ENCODE assay signal across 2 cellular contexts in the genomic region with DNA sequence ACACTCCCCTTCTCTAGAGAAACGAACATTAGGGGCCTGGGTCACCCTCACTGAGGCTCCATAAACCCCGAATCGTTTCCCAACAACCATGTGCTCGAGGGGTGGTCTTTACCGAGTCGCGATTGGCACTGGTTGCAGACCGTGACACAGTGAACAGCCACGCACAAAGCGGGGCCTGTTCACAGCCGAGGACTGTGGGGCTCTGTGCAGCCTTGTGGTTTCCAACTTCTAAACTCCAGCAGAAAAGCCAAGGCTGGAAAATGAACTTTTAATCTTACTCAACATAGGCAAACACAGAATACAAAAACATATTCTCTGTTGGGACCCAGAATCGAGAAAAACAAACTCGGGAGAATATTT.
TF ChIP-seq lines count a peak whose summit lies in the region.

No MANE protein-coding gene starts in this region.

TF ChIP-seq in GM23338, 12 proteins besides CTCF, POLR2A, EP300 and RAD21 (continues in another document):
- no peak for TF ChIP-seq EZH2phosphoT487 (IDR thresholded peaks at IDR 0.05; ENCODE audit: unreplicated experiment)
- no peak for TF ChIP-seq NANOG (IDR thresholded peaks at IDR 0.05; ENCODE audit: borderline replicate concordance)
- no peak for TF ChIP-seq CREB1 (CRISPR knock-in tag; IDR thresholded peaks at IDR 0.05; ENCODE audit: low read depth)
- TF ChIP-seq POLR2AphosphoS5 (IDR thresholded peaks at IDR 0.05; ENCODE audit: low read depth), result no peak
- no peak for TF ChIP-seq ZNF331 (CRISPR knock-in tag; IDR thresholded peaks at IDR 0.05; ENCODE audit: low read depth)
- no peak for TF ChIP-seq EZH2 (IDR thresholded peaks at IDR 0.05; ENCODE audit: low read depth, unreplicated experiment)
- TF ChIP-seq, protein P1, sequence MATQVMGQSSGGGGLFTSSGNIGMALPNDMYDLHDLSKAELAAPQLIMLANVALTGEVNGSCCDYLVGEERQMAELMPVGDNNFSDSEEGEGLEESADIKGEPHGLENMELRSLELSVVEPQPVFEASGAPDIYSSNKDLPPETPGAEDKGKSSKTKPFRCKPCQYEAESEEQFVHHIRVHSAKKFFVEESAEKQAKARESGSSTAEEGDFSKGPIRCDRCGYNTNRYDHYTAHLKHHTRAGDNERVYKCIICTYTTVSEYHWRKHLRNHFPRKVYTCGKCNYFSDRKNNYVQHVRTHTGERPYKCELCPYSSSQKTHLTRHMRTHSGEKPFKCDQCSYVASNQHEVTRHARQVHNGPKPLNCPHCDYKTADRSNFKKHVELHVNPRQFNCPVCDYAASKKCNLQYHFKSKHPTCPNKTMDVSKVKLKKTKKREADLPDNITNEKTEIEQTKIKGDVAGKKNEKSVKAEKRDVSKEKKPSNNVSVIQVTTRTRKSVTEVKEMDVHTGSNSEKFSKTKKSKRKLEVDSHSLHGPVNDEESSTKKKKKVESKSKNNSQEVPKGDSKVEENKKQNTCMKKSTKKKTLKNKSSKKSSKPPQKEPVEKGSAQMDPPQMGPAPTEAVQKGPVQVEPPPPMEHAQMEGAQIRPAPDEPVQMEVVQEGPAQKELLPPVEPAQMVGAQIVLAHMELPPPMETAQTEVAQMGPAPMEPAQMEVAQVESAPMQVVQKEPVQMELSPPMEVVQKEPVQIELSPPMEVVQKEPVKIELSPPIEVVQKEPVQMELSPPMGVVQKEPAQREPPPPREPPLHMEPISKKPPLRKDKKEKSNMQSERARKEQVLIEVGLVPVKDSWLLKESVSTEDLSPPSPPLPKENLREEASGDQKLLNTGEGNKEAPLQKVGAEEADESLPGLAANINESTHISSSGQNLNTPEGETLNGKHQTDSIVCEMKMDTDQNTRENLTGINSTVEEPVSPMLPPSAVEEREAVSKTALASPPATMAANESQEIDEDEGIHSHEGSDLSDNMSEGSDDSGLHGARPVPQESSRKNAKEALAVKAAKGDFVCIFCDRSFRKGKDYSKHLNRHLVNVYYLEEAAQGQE (IDR thresholded peaks at IDR 0.05; ENCODE audit: unreplicated experiment), result no peak
- TF ChIP-seq, protein P2, sequence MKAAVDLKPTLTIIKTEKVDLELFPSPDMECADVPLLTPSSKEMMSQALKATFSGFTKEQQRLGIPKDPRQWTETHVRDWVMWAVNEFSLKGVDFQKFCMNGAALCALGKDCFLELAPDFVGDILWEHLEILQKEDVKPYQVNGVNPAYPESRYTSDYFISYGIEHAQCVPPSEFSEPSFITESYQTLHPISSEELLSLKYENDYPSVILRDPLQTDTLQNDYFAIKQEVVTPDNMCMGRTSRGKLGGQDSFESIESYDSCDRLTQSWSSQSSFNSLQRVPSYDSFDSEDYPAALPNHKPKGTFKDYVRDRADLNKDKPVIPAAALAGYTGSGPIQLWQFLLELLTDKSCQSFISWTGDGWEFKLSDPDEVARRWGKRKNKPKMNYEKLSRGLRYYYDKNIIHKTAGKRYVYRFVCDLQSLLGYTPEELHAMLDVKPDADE (IDR thresholded peaks at IDR 0.05), result no peak
- no peak for TF ChIP-seq STAT1 (IDR thresholded peaks at IDR 0.05; ENCODE audit: unreplicated experiment)
- TF ChIP-seq JUNB (IDR thresholded peaks at IDR 0.05; ENCODE audit: unreplicated experiment), result no peak
- no peak for TF ChIP-seq ZNF114 (CRISPR knock-in tag; IDR thresholded peaks at IDR 0.05)

TF ChIP-seq in H1, 55 proteins besides CTCF, POLR2A, EP300 and RAD21:
- TF ChIP-seq HDAC2 (IDR thresholded peaks at IDR 0.05; ENCODE audit: borderline replicate concordance in 1 of 2, low read depth in 2 of 2, low read length in 2 of 2), result no peak
- TF ChIP-seq POU5F1 (IDR thresholded peaks at IDR 0.05; ENCODE audit: low read depth, low read length), result no peak
- no peak for TF ChIP-seq KDM1A (IDR thresholded peaks at IDR 0.05; ENCODE audit: borderline replicate concordance, low read length)
- no peak for TF ChIP-seq NRF1 (IDR thresholded peaks at IDR 0.05; ENCODE audit: low read depth, low read length)
- TF ChIP-seq SRF (IDR thresholded peaks at IDR 0.05; ENCODE audit: low read depth, low read length), result no peak
- no peak for TF ChIP-seq POLR2AphosphoS5 (IDR thresholded peaks at IDR 0.05; ENCODE audit: low read depth, low read length)
- no peak for TF ChIP-seq KDM4A (IDR thresholded peaks at IDR 0.05; ENCODE audit: low read depth, low read length, severe bottlenecking)
- no peak for TF ChIP-seq NANOG (IDR thresholded peaks at IDR 0.05; ENCODE audit: insufficient read depth, low read depth, low read length, poor library complexity, severe bottlenecking)
- TF ChIP-seq, protein P3, sequence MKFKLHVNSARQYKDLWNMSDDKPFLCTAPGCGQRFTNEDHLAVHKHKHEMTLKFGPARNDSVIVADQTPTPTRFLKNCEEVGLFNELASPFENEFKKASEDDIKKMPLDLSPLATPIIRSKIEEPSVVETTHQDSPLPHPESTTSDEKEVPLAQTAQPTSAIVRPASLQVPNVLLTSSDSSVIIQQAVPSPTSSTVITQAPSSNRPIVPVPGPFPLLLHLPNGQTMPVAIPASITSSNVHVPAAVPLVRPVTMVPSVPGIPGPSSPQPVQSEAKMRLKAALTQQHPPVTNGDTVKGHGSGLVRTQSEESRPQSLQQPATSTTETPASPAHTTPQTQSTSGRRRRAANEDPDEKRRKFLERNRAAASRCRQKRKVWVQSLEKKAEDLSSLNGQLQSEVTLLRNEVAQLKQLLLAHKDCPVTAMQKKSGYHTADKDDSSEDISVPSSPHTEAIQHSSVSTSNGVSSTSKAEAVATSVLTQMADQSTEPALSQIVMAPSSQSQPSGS (IDR thresholded peaks at IDR 0.05; ENCODE audit: low read length), result no peak
- TF ChIP-seq RBBP5 (IDR thresholded peaks at IDR 0.05; ENCODE audit: borderline replicate concordance, low read depth, low read length), result no peak
- TF ChIP-seq SUZ12 (IDR thresholded peaks at IDR 0.05; ENCODE audit: low read length), result no peak
- no peak for TF ChIP-seq HDAC6 (IDR thresholded peaks at IDR 0.05; ENCODE audit: low read depth, low read length)
- no peak for TF ChIP-seq JUN (IDR thresholded peaks at IDR 0.05; ENCODE audit: low read depth, low read length)
- no peak for TF ChIP-seq EGR1 (IDR thresholded peaks at IDR 0.05; ENCODE audit: borderline replicate concordance, low read depth, low read length)
- TF ChIP-seq PHF8 (conservative IDR thresholded peaks at IDR 0.05; ENCODE audit: low read depth, low read length), result no peak
- no peak for TF ChIP-seq CBX8 (IDR thresholded peaks at IDR 0.05; ENCODE audit: borderline replicate concordance, low read depth, low read length)
- TF ChIP-seq SP4 (IDR thresholded peaks at IDR 0.05; ENCODE audit: low read length), result no peak
- TF ChIP-seq, protein P4, sequence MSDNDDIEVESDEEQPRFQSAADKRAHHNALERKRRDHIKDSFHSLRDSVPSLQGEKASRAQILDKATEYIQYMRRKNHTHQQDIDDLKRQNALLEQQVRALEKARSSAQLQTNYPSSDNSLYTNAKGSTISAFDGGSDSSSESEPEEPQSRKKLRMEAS (IDR thresholded peaks at IDR 0.05), result no peak
